8 cellular contexts compared by ENCODE assay signal in genomic region chr14:51653096-51653814, GRCh38. TPM values are rescaled to one million over a fixed set of nuclear protein-coding genes. Genes with fewer than 3 reads are reported as not detected.
DNase-seq lines count a peak whose midpoint lies in the region; ATAC-seq, FAIRE-seq and TF ChIP-seq lines count a peak whose summit lies in the region.

No MANE protein-coding gene starts in this region.

- TF ChIP-seq CTCF in pancreas (IDR thresholded peaks at IDR 0.05): peak in 1 of 4 donors; percentile 17

- H3K27ac Mint-ChIP-seq in T-helper 17 cell: no peak overlapping the region

- H3K36me3 ChIP-seq in pancreas: no peaks in the 10 kb centered on the region

- DNase-seq in Ammon's horn (ENCODE audit: low spot score) (peak; percentile 50), HEK293T (ENCODE audit: extremely low spot score) (peak; percentile 16), T-helper 17 cell (no peak), fibroblast of gingiva (ENCODE audit: low read depth) (peak; percentile 83), pancreas (no peak), GM12891 (ENCODE audit: insufficient read length, low spot score) (no peak)

- peaks cover 11% of the 10 kb centered on the region for H3K4me1 Mint-ChIP-seq in T-helper 17 cell

- peak overlapping the region; percentile 84 for H3K4me3 Mint-ChIP-seq in T-helper 17 cell

- FAIRE-seq in pancreas (lab: Jason Lieb, UNC): no peak
- no peak for FAIRE-seq in GM12891 (lab: Jason Lieb, UNC)

- H3K4me1 ChIP-seq in pancreas: peaks cover 0 to 12% (median 7%) of the 10 kb centered on the region in 3 donors

- POLR2A ChIA-PET in HEK293T (lab: Yijun Ruan, JAX): interaction anchor here (0.6 to 1.7 kb wide), 5 partner anchors 18 to 123 kb away, joined by 3 to 6 read pairs (median 3); no protein-coding TSS in a partner anchor

- H3K27ac ChIP-seq in pancreas: peak overlapping the region in 3 of 4 donors; percentile 96 to 97 (median 97)

- no peaks in the 10 kb centered on the region for H3K36me3 Mint-ChIP-seq in T-helper 17 cell (ENCODE audit: low read depth)

- TF ChIP-seq POLR2A in GM12891 (IDR thresholded peaks at IDR 0.05; ENCODE audit: low read depth, low read length): no peak

- peak overlapping the region; percentile 78 to 93 (median 86) for H3K4me3 ChIP-seq in pancreas

- CTCF ChIA-PET in HEK293T (lab: Yijun Ruan, JAX): interaction anchor here (0.6 to 1.7 kb wide), 13 partner anchors 16 to 658 kb away, joined by 3 to 6 read pairs (median 4); no protein-coding TSS in a partner anchor

- ATAC-seq in T-helper 17 cell (no peak), pancreas (no peak), HG02763 (IDR thresholded peaks at IDR 0.05; ENCODE audit: unreplicated experiment) (no peak), HG03432 (IDR thresholded peaks at IDR 0.05; ENCODE audit: unreplicated experiment) (no peak)

- H3K9me3 ChIP-seq in T-helper 17 cell (ENCODE audit: control insufficient read depth, low read length, poor library complexity, severe bottlenecking) (no peaks in the 10 kb centered on the region), pancreas (no peaks in the 10 kb centered on the region)

- peaks cover 37% of the 10 kb centered on the region for H3K27me3 Mint-ChIP-seq in T-helper 17 cell

- intact Hi-C loops in pancreas (cut with DNase I): no loop called here

- H3K27me3 ChIP-seq in pancreas: no peaks in the 10 kb centered on the region

- WGBS in pancreas, 2 donors: 7 to 11% methylated on average over 6 of the region's 6 CpGs

TF ChIP-seq in HEK293T, 16 proteins besides CTCF, POLR2A, EP300 and RAD21:
- TF ChIP-seq ELF4 (IDR thresholded peaks at IDR 0.05): no peak
- TF ChIP-seq NFRKB (IDR thresholded peaks at IDR 0.05): no peak
- no peak for TF ChIP-seq FOXM1 (IDR thresholded peaks at IDR 0.05; ENCODE audit: borderline replicate concordance)
- TF ChIP-seq SP1 (IDR thresholded peaks at IDR 0.05): no peak
- no peak for TF ChIP-seq FOXA1 (IDR thresholded peaks at IDR 0.05)
- TF ChIP-seq PKNOX1 (IDR thresholded peaks at IDR 0.05): no peak
- no peak for TF ChIP-seq ZNF384 (IDR thresholded peaks at IDR 0.05)
- TF ChIP-seq CTBP1 (IDR thresholded peaks at IDR 0.05; ENCODE audit: borderline replicate concordance): no peak

TF ChIP-seq in GM12891, 5 proteins besides CTCF, POLR2A, EP300 and RAD21:
- TF ChIP-seq PAX5 (IDR thresholded peaks at IDR 0.05; ENCODE audit: insufficient read depth, low read length, severe bottlenecking) (no peak), SPI1 (IDR thresholded peaks at IDR 0.05; ENCODE audit: low read depth, low read length) (no peak), TAF1 (IDR thresholded peaks at IDR 0.05; ENCODE audit: low read depth, low read length) (no peak), POLR2AphosphoS5 (IDR thresholded peaks at IDR 0.05; ENCODE audit: low read depth, low read length) (no peak), POU2F2 (IDR thresholded peaks at IDR 0.05; ENCODE audit: low read depth, low read length) (no peak)

RNA-seq across cellular contexts. Expression of gene FRMD6, which starts 1.5 kb away (rescaled TPM):
- total RNA-seq in T-helper 17 cell (under 1 TPM; 0.65 to 0.73 TPM), pancreas (10 to 100 TPM in 1 of 6 donors, 1 to 10 TPM in 5; 2.9 to 20.3 (median 7.1) TPM)
- 1 to 10 TPM; 2.8 to 3.5 TPM for polyA plus RNA-seq in pancreas
- 0.15 TPM for polyA plus RNA-seq in GM12891 (2012; ENCODE audit: low read depth, missing spikeins)

Comparison
In these comparisons a context has a peak if more than half of its experiments do, and no peak if none do; other contexts are left out.
1. DNase-seq: peak in Ammon's horn (single experiment), HEK293T (single experiment) and fibroblast of gingiva (single experiment); none in T-helper 17 cell (0 of 3), pancreas (0 of 6) and GM12891 (single experiment).